12 cellular contexts compared by ENCODE assay signal in the genomic region with DNA sequence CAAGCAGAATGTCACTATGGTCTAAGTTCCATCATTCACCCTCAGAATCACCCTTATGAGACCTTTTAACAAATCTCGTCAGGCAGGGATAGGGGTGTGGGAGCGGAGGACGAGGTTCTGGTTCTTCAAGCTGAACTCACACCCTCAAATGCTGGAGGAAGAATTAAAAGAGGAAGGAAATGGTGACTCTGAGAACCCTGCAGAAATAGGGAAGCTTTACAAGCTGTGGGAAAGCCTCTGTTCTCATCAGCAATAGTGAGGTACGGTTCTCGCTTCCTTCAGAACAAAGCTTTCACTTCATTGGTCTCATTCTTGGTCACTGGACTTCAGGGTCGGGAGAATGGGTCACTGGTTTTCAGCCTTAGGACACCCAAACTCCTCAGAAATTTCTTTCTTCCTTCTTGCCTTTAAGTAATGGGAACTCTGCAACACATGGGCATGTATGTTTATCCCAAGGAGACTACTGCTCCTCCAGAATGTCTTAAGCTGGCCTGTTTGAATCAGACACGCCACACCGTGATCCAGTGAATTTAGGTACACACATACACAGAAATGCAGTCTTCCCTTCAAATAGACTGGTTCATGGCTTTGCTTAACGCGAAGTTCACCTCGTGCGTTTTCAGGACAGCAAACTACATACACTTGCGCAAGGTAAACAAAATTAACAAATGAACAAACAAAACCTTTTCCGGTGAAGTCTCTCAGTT.
DNase-seq lines count a peak whose midpoint lies in the region; ATAC-seq and TF ChIP-seq lines count a peak whose summit lies in the region.
"Had no signal": no experiment of that assay in that cellular context is flagged by ENCODE, and none has a peak within 500 bp of the region (broad histone marks: within the 10 kb centered on the region; RNA-seq: fewer than 3 reads in every experiment).

No MANE protein-coding gene starts in this region.

- no peaks in the 10 kb centered on the region for H3K27me3 Mint-ChIP-seq in stimulated activated naive CD8-positive, alpha-beta T cell treated with anti-CD3 and anti-CD28 coated beads, Interleukin-15, Interleukin-2, amounts not matched to agents 100 ng/mL and 50 ng/mL, for 24 hours
- no peaks in the 10 kb centered on the region for H3K27me3 Mint-ChIP-seq in effector memory CD8-positive, alpha-beta T cell

- peaks cover 85% of the 10 kb centered on the region for H3K36me3 Mint-ChIP-seq in stimulated activated naive CD8-positive, alpha-beta T cell treated with anti-CD3 and anti-CD28 coated beads, Interleukin-15, Interleukin-2, amounts not matched to agents 100 ng/mL and 50 ng/mL, for 24 hours (ENCODE audit: low read depth)
- H3K36me3 Mint-ChIP-seq in effector memory CD8-positive, alpha-beta T cell (ENCODE audit: insufficient read depth) = peaks cover 24% of the 10 kb centered on the region

- TF ChIP-seq POLR2A in thyroid gland (IDR thresholded peaks at IDR 0.05) = no peak

- no peak overlapping the region for H3K4me3 ChIP-seq in effector memory CD4-positive, alpha-beta T cell (ENCODE audit: insufficient read depth, low read depth, low read length, poor library complexity, severe bottlenecking)
- no peak overlapping the region for H3K4me3 ChIP-seq in thyroid gland (replicated peaks in 1 of 3)
- H3K4me3 ChIP-seq: skin epidermis had no signal

- peaks cover 8% of the 10 kb centered on the region for H3K36me3 ChIP-seq in effector memory CD4-positive, alpha-beta T cell (ENCODE audit: control insufficient read depth, insufficient read depth, low read length)
- H3K36me3 ChIP-seq in thyroid gland = no peaks in the 10 kb centered on the region

- no peak overlapping the region for H3K27ac ChIP-seq in effector memory CD4-positive, alpha-beta T cell (ENCODE audit: insufficient read depth, low read length, poor library complexity, severe bottlenecking)
- no peak overlapping the region for H3K27ac ChIP-seq in thyroid gland
- H3K27ac ChIP-seq: C4-2B had no signal

- no peak for TF ChIP-seq CTCF in thyroid gland (IDR thresholded peaks at IDR 0.05)

- no peak for ATAC-seq in stimulated activated naive CD8-positive, alpha-beta T cell treated with anti-CD3 and anti-CD28 coated beads, Interleukin-15, Interleukin-2, amounts not matched to agents 100 U/mL and 50 U/mL, for 24 hours
- peak; percentile 45 for ATAC-seq in effector memory CD8-positive, alpha-beta T cell (replicated peaks)

- intact Hi-C loops in thyroid gland (cut with DNase I) = no loop called here

- H3K9me3 ChIP-seq in effector memory CD4-positive, alpha-beta T cell (ENCODE audit: control insufficient read depth, low read length) = no peaks in the 10 kb centered on the region
- no peaks in the 10 kb centered on the region for H3K9me3 ChIP-seq in thyroid gland

- H3K27ac Mint-ChIP-seq in stimulated activated naive CD8-positive, alpha-beta T cell treated with anti-CD3 and anti-CD28 coated beads, Interleukin-15, Interleukin-2, amounts not matched to agents 100 ng/mL and 50 ng/mL, for 24 hours = peak overlapping the region; percentile 90
- H3K27ac Mint-ChIP-seq in effector memory CD8-positive, alpha-beta T cell = peak overlapping the region; percentile 12 to 25

- WGBS in thyroid gland, 2 donors = 89 to 93% methylated on average over 14 of the region's 14 CpGs

- H3K27me3 ChIP-seq in effector memory CD4-positive, alpha-beta T cell (replicated peaks; ENCODE audit: control insufficient read depth, insufficient read depth, low read length, poor library complexity, severe bottlenecking) = no peaks in the 10 kb centered on the region
- H3K27me3 ChIP-seq in thyroid gland = no peaks in the 10 kb centered on the region

- H3K4me3 Mint-ChIP-seq in stimulated activated naive CD8-positive, alpha-beta T cell treated with anti-CD3 and anti-CD28 coated beads, Interleukin-15, Interleukin-2, amounts not matched to agents 100 ng/mL and 50 ng/mL, for 24 hours = peak overlapping the region; percentile 45
- no peak overlapping the region for H3K4me3 Mint-ChIP-seq in effector memory CD8-positive, alpha-beta T cell

- no peaks in the 10 kb centered on the region for H3K4me1 ChIP-seq in effector memory CD4-positive, alpha-beta T cell (ENCODE audit: control insufficient read depth, insufficient read depth, low read length, poor library complexity, severe bottlenecking)
- no peaks in the 10 kb centered on the region for H3K4me1 ChIP-seq in thyroid gland

- no peak for DNase-seq in stimulated activated naive CD8-positive, alpha-beta T cell treated with anti-CD3 and anti-CD28 coated beads, Interleukin-15, Interleukin-2, amounts not matched to agents 100 U/mL and 50 U/mL, for 24 hours
- DNase-seq in KG1 (lab: John Stamatoyannopoulos, UW) (peak; percentile 75), foreskin melanocyte (no peak), thyroid gland (no peak), amniotic stem cell (lab: John Stamatoyannopoulos, UW) (no peak)
- DNase-seq in effector memory CD8-positive, alpha-beta T cell = no peak
- DNase-seq in effector memory CD4-positive, alpha-beta T cell = no peak
- DNase-seq: NCI-H1436, T-helper 9 cell had no signal

- H3K9me3 Mint-ChIP-seq in stimulated activated naive CD8-positive, alpha-beta T cell treated with anti-CD3 and anti-CD28 coated beads, Interleukin-15, Interleukin-2, amounts not matched to agents 100 ng/mL and 50 ng/mL, for 24 hours = peaks cover 26% of the 10 kb centered on the region
- H3K9me3 Mint-ChIP-seq in effector memory CD8-positive, alpha-beta T cell = no peaks in the 10 kb centered on the region

- peaks cover 79% of the 10 kb centered on the region for H3K4me1 Mint-ChIP-seq in stimulated activated naive CD8-positive, alpha-beta T cell treated with anti-CD3 and anti-CD28 coated beads, Interleukin-15, Interleukin-2, amounts not matched to agents 100 ng/mL and 50 ng/mL, for 24 hours (ENCODE audit: low read depth)
- H3K4me1 Mint-ChIP-seq in effector memory CD8-positive, alpha-beta T cell (ENCODE audit: low read depth in 2 of 2) = no peaks in the 10 kb centered on the region
